ENCODE assay signal across 17 cellular contexts in the genomic region with DNA sequence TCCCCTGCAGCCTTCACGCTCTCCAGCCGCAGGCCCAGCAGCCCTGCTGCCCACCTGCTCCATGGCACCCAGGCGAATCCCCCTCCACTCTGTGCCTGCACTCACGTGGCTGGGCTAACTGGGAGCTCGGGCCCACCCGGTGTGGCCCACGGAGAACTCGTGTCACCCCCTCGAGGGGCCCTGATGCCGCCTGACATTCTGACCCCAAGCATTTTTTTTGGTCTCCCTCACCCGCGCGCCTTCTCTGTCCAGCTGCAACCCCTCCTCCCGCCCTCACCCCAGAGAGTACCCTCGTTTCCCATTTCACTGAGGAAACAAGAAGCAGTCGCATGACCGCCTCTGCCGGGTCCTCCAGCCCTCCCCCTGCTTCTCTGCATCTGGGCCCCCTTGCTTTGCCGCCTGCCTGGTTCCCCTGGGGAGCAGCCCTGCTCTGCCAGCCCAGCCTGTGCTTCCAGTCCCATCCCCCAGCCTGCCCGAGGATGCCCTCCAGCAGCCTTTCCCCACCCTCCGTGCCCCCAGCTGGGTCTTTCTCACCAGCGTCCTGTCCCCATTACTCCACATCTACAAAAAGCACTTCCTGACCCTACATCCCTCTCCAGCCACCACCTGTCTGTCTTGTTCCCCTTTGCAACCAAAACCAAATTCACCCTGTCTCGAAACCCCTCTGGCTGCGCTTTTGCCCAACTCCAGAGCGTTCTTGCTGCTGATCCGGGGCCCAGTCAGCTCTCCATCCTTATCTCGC.
DNase-seq lines count a peak whose midpoint lies in the region; ATAC-seq lines count a peak whose summit lies in the region.
"Had no signal": no experiment of that assay in that cellular context is flagged by ENCODE, and none has a peak within 500 bp of the region (broad histone marks: within the 10 kb centered on the region; RNA-seq: fewer than 3 reads in every experiment).

No MANE protein-coding gene starts in this region.

- no peak for ATAC-seq in naive thymus-derived CD8-positive, alpha-beta T cell
- no peak for ATAC-seq in GM21576 (IDR thresholded peaks at IDR 0.05; ENCODE audit: unreplicated experiment)

- peak overlapping the region in 9 of 11 experiments; percentile 46 to 79 (median 67); a peak in 15 of 22 replicates for H3K9ac ChIP-seq in BLaER1 treated with 17β-estradiol and CSF1 and Interleukin-3, amounts not matched to agents 10 nM and 100 nM

- peaks cover 44% of the 10 kb centered on the region for H3K4me1 Mint-ChIP-seq in activated T-helper 2 cell treated with anti-CD3 and anti-CD28 coated beads, Interferon-gamma antibody, Interleukin-2, Interleukin-4, amounts not matched to agents 10 μg/mL and 5 μg/mL and 100 μg/mL, durations not matched to agents 14 hours and 24 hours and 36 hours (ENCODE audit: low read depth)
- H3K4me1 Mint-ChIP-seq in naive thymus-derived CD8-positive, alpha-beta T cell = peaks cover 21 to 48% (median 42%) of the 10 kb centered on the region in 4 donors

- intact Hi-C loops in activated T-helper 2 cell treated with anti-CD3 and anti-CD28 coated beads, Interferon-gamma antibody, Interleukin-2, Interleukin-4, amounts not matched to agents 10 μg/mL and 5 μg/mL and 100 μg/mL, durations not matched to agents 14 hours and 24 hours and 36 hours (cut with micrococcal nuclease) = no loop called here

- H3K9me3 ChIP-seq in BLaER1 treated with 17β-estradiol and CSF1 and Interleukin-3, amounts not matched to agents 10 nM and 100 nM (replicated peaks in 1 of 11) = peaks cover 0 to 5% (median 0%) of the 10 kb centered on the region in 11 experiments; a peak in 3 of 22 replicates
- H3K9me3 ChIP-seq in effector memory CD4-positive, alpha-beta T cell (ENCODE audit: control insufficient read depth, low read length) = no peaks in the 10 kb centered on the region
- H3K9me3 ChIP-seq: esophagus squamous epithelium had no signal

- DNase-seq in H7 (peak; percentile 77), ACHN (no peak), foreskin melanocyte (no peak)
- no peak for DNase-seq in activated T-helper 2 cell treated with anti-CD3 and anti-CD28 coated beads, Interferon-gamma antibody, Interleukin-2, Interleukin-4, amounts not matched to agents 10 μg/mL and 5 μg/mL and 100 μg/mL, durations not matched to agents 14 hours and 24 hours and 36 hours (ENCODE audit: low spot score)
- no peak for DNase-seq in naive thymus-derived CD8-positive, alpha-beta T cell
- DNase-seq in effector memory CD4-positive, alpha-beta T cell = no peak
- DNase-seq: activated CD8-positive, alpha-beta memory T cell treated with anti-CD3 and anti-CD28 coated beads for 24 hours; CD8-positive, alpha-beta memory T cell; esophagus squamous epithelium; HCEC 1CT; midbrain; MM.1S; stimulated activated CD4-positive, alpha-beta T cell treated with anti-CD3 and anti-CD28 coated beads, Interleukin-2, amount 100 ng/mL, for 48 hours; stimulated activated naive CD4-positive, alpha-beta T cell treated with Interleukin-2 at 50 U/mL for 16 hours had no signal

- H3K27me3 Mint-ChIP-seq in activated T-helper 2 cell treated with anti-CD3 and anti-CD28 coated beads, Interferon-gamma antibody, Interleukin-2, Interleukin-4, amounts not matched to agents 10 μg/mL and 5 μg/mL and 100 μg/mL, durations not matched to agents 14 hours and 24 hours and 36 hours (ENCODE audit: low read depth) = no peaks in the 10 kb centered on the region
- H3K27me3 Mint-ChIP-seq in naive thymus-derived CD8-positive, alpha-beta T cell = no peaks in the 10 kb centered on the region
- H3K27me3 Mint-ChIP-seq: CD8-positive, alpha-beta memory T cell had no signal

- peaks cover 0 to 45% (median 15%) of the 10 kb centered on the region in 11 experiments; a peak in 16 of 22 replicates for H3K27me3 ChIP-seq in BLaER1 treated with 17β-estradiol and CSF1 and Interleukin-3, amounts not matched to agents 10 nM and 100 nM
- no peaks in the 10 kb centered on the region for H3K27me3 ChIP-seq in H7 (ENCODE audit: control insufficient read depth, insufficient read depth, low read length)
- H3K27me3 ChIP-seq in effector memory CD4-positive, alpha-beta T cell (replicated peaks; ENCODE audit: control insufficient read depth, insufficient read depth, low read length, poor library complexity, severe bottlenecking) = no peaks in the 10 kb centered on the region
- H3K27me3 ChIP-seq: esophagus squamous epithelium had no signal

- POLR2A ChIA-PET in naive thymus-derived CD8-positive, alpha-beta T cell (lab: Charles Lee) = no interaction called here

- in situ Hi-C loops in ACHN (cut with HindIII; ENCODE audit: low pct_ligation_motif_present, low pct_unique_long_range_greater_than_20kb, low sequenced_read_pairs) = no loop called here

- peak overlapping the region; percentile 78 to 100 (median 98) for H3K4me2 ChIP-seq in BLaER1 treated with 17β-estradiol and CSF1 and Interleukin-3, amounts not matched to agents 10 nM and 100 nM

- no peak overlapping the region for H3K4me3 Mint-ChIP-seq in activated T-helper 2 cell treated with anti-CD3 and anti-CD28 coated beads, Interferon-gamma antibody, Interleukin-2, Interleukin-4, amounts not matched to agents 10 μg/mL and 5 μg/mL and 100 μg/mL, durations not matched to agents 14 hours and 24 hours and 36 hours (ENCODE audit: low read depth)
- peak overlapping the region in 4 of 10 donors; percentile 2 to 60 (median 14) for H3K4me3 Mint-ChIP-seq in naive thymus-derived CD8-positive, alpha-beta T cell

- peak overlapping the region in 7 of 10 experiments; percentile 10 to 51 (median 42); a peak in 10 of 20 replicates for H3K4me3 ChIP-seq in BLaER1 treated with 17β-estradiol and CSF1 and Interleukin-3, amounts not matched to agents 10 nM and 100 nM
- no peak overlapping the region for H3K4me3 ChIP-seq in H7 (ENCODE audit: insufficient read depth, low read depth, low read length)
- H3K4me3 ChIP-seq in effector memory CD4-positive, alpha-beta T cell (ENCODE audit: insufficient read depth, low read depth, low read length, poor library complexity, severe bottlenecking) = no peak overlapping the region
- H3K4me3 ChIP-seq: coronary artery, esophagus squamous epithelium had no signal

- peak overlapping the region in 8 of 11 experiments; percentile 53 to 83 (median 72); a peak in 15 of 22 replicates for H3K27ac ChIP-seq in BLaER1 treated with 17β-estradiol and CSF1 and Interleukin-3, amounts not matched to agents 10 nM and 100 nM
- H3K27ac ChIP-seq in effector memory CD4-positive, alpha-beta T cell (ENCODE audit: insufficient read depth, low read length, poor library complexity, severe bottlenecking) = no peak overlapping the region
- H3K27ac ChIP-seq: coronary artery, esophagus squamous epithelium had no signal

- peaks cover 7 to 43% (median 24%) of the 10 kb centered on the region in 11 experiments; a peak in 20 of 22 replicates for H3K36me3 ChIP-seq in BLaER1 treated with 17β-estradiol and CSF1 and Interleukin-3, amounts not matched to agents 10 nM and 100 nM
- no peaks in the 10 kb centered on the region; the same call in none of the 2 replicates for H3K36me3 ChIP-seq in H7 (replicated peaks; ENCODE audit: control insufficient read depth, insufficient read depth, low read length)
- no peaks in the 10 kb centered on the region for H3K36me3 ChIP-seq in effector memory CD4-positive, alpha-beta T cell (ENCODE audit: control insufficient read depth, insufficient read depth, low read length)

- peaks cover 22 to 79% (median 56%) of the 10 kb centered on the region in 11 experiments; a peak in 21 of 22 replicates for H4K20me1 ChIP-seq in BLaER1 treated with 17β-estradiol and CSF1 and Interleukin-3, amounts not matched to agents 10 nM and 100 nM

- peaks cover 52% of the 10 kb centered on the region for H3K36me3 Mint-ChIP-seq in activated T-helper 2 cell treated with anti-CD3 and anti-CD28 coated beads, Interferon-gamma antibody, Interleukin-2, Interleukin-4, amounts not matched to agents 10 μg/mL and 5 μg/mL and 100 μg/mL, durations not matched to agents 14 hours and 24 hours and 36 hours (ENCODE audit: low read depth)
- peaks cover 0 to 7% (median 6%) of the 10 kb centered on the region in 3 donors for H3K36me3 Mint-ChIP-seq in naive thymus-derived CD8-positive, alpha-beta T cell

- peak overlapping the region; percentile 36 for H3K27ac Mint-ChIP-seq in activated T-helper 2 cell treated with anti-CD3 and anti-CD28 coated beads, Interferon-gamma antibody, Interleukin-2, Interleukin-4, amounts not matched to agents 10 μg/mL and 5 μg/mL and 100 μg/mL, durations not matched to agents 14 hours and 24 hours and 36 hours
- peak overlapping the region; percentile 2 to 94 (median 74) for H3K27ac Mint-ChIP-seq in naive thymus-derived CD8-positive, alpha-beta T cell

- H3K4me1 ChIP-seq in BLaER1 treated with 17β-estradiol and CSF1 and Interleukin-3, amounts not matched to agents 10 nM and 100 nM = peaks cover 40 to 64% (median 61%) of the 10 kb centered on the region in 10 experiments
- peaks cover 33% of the 10 kb centered on the region for H3K4me1 ChIP-seq in effector memory CD4-positive, alpha-beta T cell (ENCODE audit: control insufficient read depth, insufficient read depth, low read length, poor library complexity, severe bottlenecking)
- H3K4me1 ChIP-seq: esophagus squamous epithelium had no signal

- H3K9me3 Mint-ChIP-seq in activated T-helper 2 cell treated with anti-CD3 and anti-CD28 coated beads, Interferon-gamma antibody, Interleukin-2, Interleukin-4, amounts not matched to agents 10 μg/mL and 5 μg/mL and 100 μg/mL, durations not matched to agents 14 hours and 24 hours and 36 hours = no peaks in the 10 kb centered on the region
- no peaks in the 10 kb centered on the region for H3K9me3 Mint-ChIP-seq in naive thymus-derived CD8-positive, alpha-beta T cell
- H3K9me3 Mint-ChIP-seq: CD8-positive, alpha-beta memory T cell had no signal

Comparison
In these comparisons a context has a peak if more than half of its experiments do, and no peak if none do; other contexts are left out.
1. H3K4me3 ChIP-seq: peak in BLaER1 treated with 17β-estradiol and CSF1 and Interleukin-3, amounts not matched to agents 10 nM and 100 nM (7 of 10); none in H7 (single experiment) and effector memory CD4-positive, alpha-beta T cell (single experiment).